1 cellular context compared by ENCODE assay signal in the genomic region with DNA sequence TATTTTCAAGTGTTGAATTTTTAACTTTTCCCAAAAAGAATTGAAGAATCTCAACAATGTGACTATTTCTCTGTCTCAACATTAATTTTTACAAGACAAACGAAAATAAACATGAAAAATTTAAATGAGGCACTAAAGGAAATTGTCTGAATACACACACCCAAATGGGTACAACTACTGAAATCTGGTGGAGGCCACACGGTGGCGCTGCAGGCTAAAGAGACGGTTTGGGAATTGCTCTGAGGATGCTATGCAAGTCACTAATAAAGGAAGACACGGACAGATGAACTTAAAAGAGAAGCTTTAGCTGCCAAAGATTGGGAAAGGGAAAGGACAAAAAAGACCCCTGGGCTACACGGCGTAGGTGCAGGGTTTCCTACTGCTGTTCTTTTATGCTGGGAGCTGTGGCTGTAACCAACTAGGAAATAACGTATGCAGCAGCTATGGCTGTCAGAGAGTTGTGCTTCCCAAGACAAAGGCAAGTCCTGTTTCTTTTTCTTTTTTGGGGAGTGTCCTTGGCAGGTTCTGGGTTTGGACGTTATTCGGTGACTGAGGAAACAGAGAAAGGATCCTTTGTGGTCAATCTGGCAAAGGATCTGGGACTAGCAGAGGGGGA.
TF ChIP-seq lines count a peak whose summit lies in the region.

A gene (plus strand): TSS at position 244 of the 616 bp plus-strand sequence. CDS start 200 bp downstream, at position 444.

TF ChIP-seq in GM23338, 12 proteins besides CTCF, POLR2A, EP300 and RAD21 (continued from another document):
- TF ChIP-seq, protein P1, sequence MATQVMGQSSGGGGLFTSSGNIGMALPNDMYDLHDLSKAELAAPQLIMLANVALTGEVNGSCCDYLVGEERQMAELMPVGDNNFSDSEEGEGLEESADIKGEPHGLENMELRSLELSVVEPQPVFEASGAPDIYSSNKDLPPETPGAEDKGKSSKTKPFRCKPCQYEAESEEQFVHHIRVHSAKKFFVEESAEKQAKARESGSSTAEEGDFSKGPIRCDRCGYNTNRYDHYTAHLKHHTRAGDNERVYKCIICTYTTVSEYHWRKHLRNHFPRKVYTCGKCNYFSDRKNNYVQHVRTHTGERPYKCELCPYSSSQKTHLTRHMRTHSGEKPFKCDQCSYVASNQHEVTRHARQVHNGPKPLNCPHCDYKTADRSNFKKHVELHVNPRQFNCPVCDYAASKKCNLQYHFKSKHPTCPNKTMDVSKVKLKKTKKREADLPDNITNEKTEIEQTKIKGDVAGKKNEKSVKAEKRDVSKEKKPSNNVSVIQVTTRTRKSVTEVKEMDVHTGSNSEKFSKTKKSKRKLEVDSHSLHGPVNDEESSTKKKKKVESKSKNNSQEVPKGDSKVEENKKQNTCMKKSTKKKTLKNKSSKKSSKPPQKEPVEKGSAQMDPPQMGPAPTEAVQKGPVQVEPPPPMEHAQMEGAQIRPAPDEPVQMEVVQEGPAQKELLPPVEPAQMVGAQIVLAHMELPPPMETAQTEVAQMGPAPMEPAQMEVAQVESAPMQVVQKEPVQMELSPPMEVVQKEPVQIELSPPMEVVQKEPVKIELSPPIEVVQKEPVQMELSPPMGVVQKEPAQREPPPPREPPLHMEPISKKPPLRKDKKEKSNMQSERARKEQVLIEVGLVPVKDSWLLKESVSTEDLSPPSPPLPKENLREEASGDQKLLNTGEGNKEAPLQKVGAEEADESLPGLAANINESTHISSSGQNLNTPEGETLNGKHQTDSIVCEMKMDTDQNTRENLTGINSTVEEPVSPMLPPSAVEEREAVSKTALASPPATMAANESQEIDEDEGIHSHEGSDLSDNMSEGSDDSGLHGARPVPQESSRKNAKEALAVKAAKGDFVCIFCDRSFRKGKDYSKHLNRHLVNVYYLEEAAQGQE (IDR thresholded peaks at IDR 0.05; ENCODE audit: unreplicated experiment) = no peak
- TF ChIP-seq EZH2phosphoT487 (IDR thresholded peaks at IDR 0.05; ENCODE audit: unreplicated experiment) = no peak
